ENCODE assay signal across 8 cellular contexts in the genomic region with DNA sequence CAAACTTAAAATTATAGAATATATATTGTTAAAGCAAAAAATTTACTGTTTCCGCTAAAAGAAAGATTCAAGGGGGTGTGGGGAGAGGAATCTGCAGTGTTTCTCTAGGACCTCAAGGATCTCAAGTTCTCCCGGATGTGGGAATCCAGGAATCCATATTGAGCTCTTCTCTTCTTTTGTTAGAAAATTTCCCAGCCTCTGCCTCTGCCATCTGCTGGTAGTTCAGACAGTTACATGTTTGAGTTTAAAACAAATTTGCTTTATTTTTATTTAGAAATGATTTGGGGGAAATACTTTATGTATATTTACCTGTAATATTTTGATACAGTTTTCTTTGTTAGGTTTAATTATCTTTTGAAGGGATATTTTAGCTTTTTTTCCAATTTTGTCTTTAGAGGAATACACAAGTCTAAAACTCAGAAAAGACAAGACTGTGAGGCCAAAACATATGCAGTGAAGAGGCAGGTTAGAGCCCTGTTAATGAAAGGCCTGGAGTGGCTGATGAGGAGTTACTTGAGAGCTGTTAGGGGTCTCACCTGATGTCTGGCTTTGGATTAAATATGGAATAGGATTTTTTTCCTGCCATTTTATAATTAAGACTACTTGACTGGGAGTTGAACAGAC.
DNase-seq lines count a peak whose midpoint lies in the region; ATAC-seq and TF ChIP-seq lines count a peak whose summit lies in the region.

No MANE protein-coding gene starts in this region.

- H3K4me3 ChIP-seq in LNCaP clone FGC (ENCODE audit: low read depth, low read length) (no peak overlapping the region), vagina (no peak overlapping the region)

- ATAC-seq in GM19324 (IDR thresholded peaks at IDR 0.05; ENCODE audit: low FRiP score, unreplicated experiment), result no peak

- H3K4me1 ChIP-seq in vagina, result peaks cover 37% of the 10 kb centered on the region

- no peak overlapping the region for H3K27ac ChIP-seq in vagina

- intact Hi-C loops in vagina (cut with DNase I), result loop anchor here (10.0 kb wide), 1 partner anchor 229 kb away; no protein-coding TSS in a partner anchor

- H3K27me3 ChIP-seq in vagina, result no peaks in the 10 kb centered on the region

- H3K9me3 ChIP-seq in vagina, result no peaks in the 10 kb centered on the region

- H3K36me3 ChIP-seq in vagina, result no peaks in the 10 kb centered on the region

- TF ChIP-seq CTCF in LNCaP clone FGC (IDR thresholded peaks at IDR 0.05; ENCODE audit: control insufficient read depth, extremely low read depth, insufficient read depth) (peak; percentile 51), vagina (IDR thresholded peaks at IDR 0.05) (peak in 1 of 3 experiments; percentile 26)

- DNase-seq in DMS53 (lab: John Stamatoyannopoulos, UW), result peak; percentile 68
- DNase-seq in LNCaP clone FGC (ENCODE audit: low read depth), result no peak
- DNase-seq in astrocyte of the hippocampus (ENCODE audit: low read depth, low spot score), result peak; percentile 73
- DNase-seq in medulla oblongata (ENCODE audit: extremely low spot score), result peak; percentile 65
- no peak for DNase-seq in germinal center (ENCODE audit: low spot score)
- DNase-seq in GM19238 (ENCODE audit: insufficient read length, low spot score), result no peak
- DNase-seq in vagina (ENCODE audit: extremely low spot score in 2 of 2), result no peak

- no peak for TF ChIP-seq POLR2A in vagina (IDR thresholded peaks at IDR 0.05)

Comparison
In these comparisons a context has a peak if more than half of its experiments do, and no peak if none do; other contexts are left out.
1. DNase-seq: peak in DMS53 (single experiment), astrocyte of the hippocampus (single experiment) and medulla oblongata (single experiment); none in LNCaP clone FGC (single experiment), germinal center (single experiment), GM19238 (single experiment) and vagina (0 of 2).